15 cellular contexts compared by ENCODE assay signal in the genomic region with DNA sequence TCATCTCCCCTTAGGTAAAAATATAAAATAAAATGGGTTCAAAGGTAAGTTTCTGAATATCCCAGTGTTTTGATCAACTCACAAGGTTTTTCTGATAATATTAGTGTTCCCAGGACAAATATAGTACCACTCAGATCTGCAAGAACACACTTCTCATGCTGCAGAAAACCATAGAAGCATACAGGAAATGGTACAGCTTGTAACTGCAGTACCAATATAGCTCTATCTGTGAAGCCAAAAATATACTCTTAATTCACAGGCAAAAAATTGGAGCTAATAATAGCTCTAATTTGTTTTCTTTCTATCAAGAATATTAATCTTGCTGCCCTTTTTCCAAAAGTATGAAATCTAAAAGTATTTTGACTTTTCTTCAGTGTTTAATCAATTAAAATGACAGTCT. TPM values are rescaled to one million over a fixed set of nuclear protein-coding genes. Genes with fewer than 3 reads are reported as not detected.
DNase-seq lines count a peak whose midpoint lies in the region; ATAC-seq, FAIRE-seq and TF ChIP-seq lines count a peak whose summit lies in the region.
"Had no signal": no experiment of that assay in that cellular context is flagged by ENCODE, and none has a peak within 500 bp of the region (broad histone marks: within the 10 kb centered on the region; RNA-seq: fewer than 3 reads in every experiment).

No MANE protein-coding gene starts in this region.

- no peaks in the 10 kb centered on the region for H3K9me3 Mint-ChIP-seq in activated naive CD8-positive, alpha-beta T cell treated with anti-CD3 and anti-CD28 coated beads, Interleukin-2, amount 50 U/mL, for 24 hours
- H3K9me3 Mint-ChIP-seq: H9 had no signal

- intact Hi-C loops in tibial artery (cut with DNase I; ENCODE audit: low total_unique reads), result no loop called here

- H3K27ac ChIP-seq in cardiac muscle cell, result peak overlapping the region; percentile 49
- H3K27ac ChIP-seq in tibial artery, result peak overlapping the region; percentile 55 to 72

- H3K27ac Mint-ChIP-seq in activated naive CD8-positive, alpha-beta T cell treated with anti-CD3 and anti-CD28 coated beads, Interleukin-2, amount 50 U/mL, for 24 hours, result no peak overlapping the region
- H3K27ac Mint-ChIP-seq: CD14-positive monocyte, H9 had no signal

- no peak overlapping the region for H3K4me3 ChIP-seq in cardiac muscle cell
- H3K4me3 ChIP-seq in tibial artery, result no peak overlapping the region

- no peaks in the 10 kb centered on the region for H3K27me3 Mint-ChIP-seq in activated naive CD8-positive, alpha-beta T cell treated with anti-CD3 and anti-CD28 coated beads, Interleukin-2, amount 50 U/mL, for 24 hours

- no peak for ATAC-seq in activated naive CD8-positive, alpha-beta T cell treated with anti-CD3 and anti-CD28 coated beads, Interleukin-2, amount 50 U/mL, for 24 hours

- no peaks in the 10 kb centered on the region for H3K9me3 ChIP-seq in cardiac muscle cell (ENCODE audit: low read depth)
- no peaks in the 10 kb centered on the region for H3K9me3 ChIP-seq in tibial artery

- H3K36me3 Mint-ChIP-seq in activated naive CD8-positive, alpha-beta T cell treated with anti-CD3 and anti-CD28 coated beads, Interleukin-2, amount 50 U/mL, for 24 hours (ENCODE audit: low read depth), result peaks cover 33% of the 10 kb centered on the region

- TF ChIP-seq POLR2A in GM12892 (IDR thresholded peaks at IDR 0.05; ENCODE audit: low read depth, low read length), result no peak

- H3K4me3 Mint-ChIP-seq in activated naive CD8-positive, alpha-beta T cell treated with anti-CD3 and anti-CD28 coated beads, Interleukin-2, amount 50 U/mL, for 24 hours, result no peak overlapping the region
- H3K4me3 Mint-ChIP-seq: CD14-positive monocyte, H9 had no signal

- H3K27me3 ChIP-seq in cardiac muscle cell (no peaks in the 10 kb centered on the region), tibial artery (no peaks in the 10 kb centered on the region)

- DNase-seq in GM12892 (ENCODE audit: insufficient read length), result no peak
- DNase-seq in NAMALWA (ENCODE audit: low spot score), result peak; percentile 28
- no peak for DNase-seq in cardiac muscle cell (ENCODE audit: low read depth in 1 of 2, low spot score in 1 of 2)
- DNase-seq in tibial artery, result no peak
- no peak for DNase-seq in NCI-H1092 treated with DMSO at 0.1 percent for 48 hours (lab: John Stamatoyannopoulos, UW)
- DNase-seq in activated naive CD8-positive, alpha-beta T cell treated with anti-CD3 and anti-CD28 coated beads, Interleukin-2, amount 50 U/mL, for 24 hours, result no peak
- DNase-seq in SIG-M5 treated with dmso at 0.1 percent for 504 hours (lab: John Stamatoyannopoulos, UW; ENCODE audit: unreplicated experiment), result no peak
- DNase-seq: DMS79 treated with DMSO at 0.1 percent for 48 hours, H9, MV-4-11, NCI-H1417 treated with DMSO at 0.1 percent for 48 hours, NCI-H1930, NCI-H226, NCI-H524 had no signal

- no peak for TF ChIP-seq CTCF in cardiac muscle cell (IDR thresholded peaks at IDR 0.05; ENCODE audit: low read depth, low read length)
- no peak for TF ChIP-seq CTCF in tibial artery (IDR thresholded peaks at IDR 0.05)

- H3K36me3 ChIP-seq in cardiac muscle cell, result peaks cover 52% of the 10 kb centered on the region
- peaks cover 34 to 64% (median 64%) of the 10 kb centered on the region in 3 donors for H3K36me3 ChIP-seq in tibial artery

- peak; percentile 51 for FAIRE-seq in GM12892 (lab: Jason Lieb, UNC)

- H3K4me1 Mint-ChIP-seq in activated naive CD8-positive, alpha-beta T cell treated with anti-CD3 and anti-CD28 coated beads, Interleukin-2, amount 50 U/mL, for 24 hours, result peaks cover 3% of the 10 kb centered on the region
- H3K4me1 Mint-ChIP-seq: CD14-positive monocyte, H9 had no signal

- peaks cover 5% of the 10 kb centered on the region for H3K4me1 ChIP-seq in cardiac muscle cell (ENCODE audit: low read depth)
- peaks cover 0 to 33% (median 2%) of the 10 kb centered on the region in 4 donors for H3K4me1 ChIP-seq in tibial artery

RNA-seq across cellular contexts. Expression of a gene that starts 13.2 kb away (rescaled TPM):
- polyA plus RNA-seq in GM12892 (2012; ENCODE audit: missing spikeins), result 29.9 TPM
- total RNA-seq in cardiac muscle cell, result 46.6 and 53.4 TPM in 2 replicates
- 70.4 and 71.2 TPM in 2 replicates for polyA plus RNA-seq in cardiac muscle cell
